1 cellular context compared by ENCODE assay signal in genomic region chr1:65687435-65688214, GRCh38.
A peak's percentile ranks its signal among the peaks of the same experiment; 100 is the strongest.
TF ChIP-seq lines count a peak whose summit lies in the region.

No MANE protein-coding gene starts in this region.

TF ChIP-seq in HepG2, 621 proteins besides CTCF, POLR2A, EP300 and RAD21 (continued from another document and continues in another):
- no peak for TF ChIP-seq ZNF576 (CRISPR knock-in tag; IDR thresholded peaks at IDR 0.05)
- no peak for TF ChIP-seq SP4 (CRISPR knock-in tag; IDR thresholded peaks at IDR 0.05)
- no peak for TF ChIP-seq MZF1 (CRISPR knock-in tag; IDR thresholded peaks at IDR 0.05; ENCODE audit: borderline replicate concordance)
- TF ChIP-seq STAT5B (CRISPR knock-in tag; IDR thresholded peaks at IDR 0.05) = no peak
- no peak for TF ChIP-seq PAX8 (CRISPR knock-in tag; IDR thresholded peaks at IDR 0.05; ENCODE audit: borderline replicate concordance)
- no peak for TF ChIP-seq DNMT1 (CRISPR knock-in tag; IDR thresholded peaks at IDR 0.05)
- no peak for TF ChIP-seq YY1 (IDR thresholded peaks at IDR 0.05; ENCODE audit: insufficient read depth, insufficient replicate concordance, low read depth, low read length)
- TF ChIP-seq ZSCAN21 (CRISPR knock-in tag; IDR thresholded peaks at IDR 0.05; ENCODE audit: borderline replicate concordance) = no peak
- TF ChIP-seq ZNF567 (CRISPR knock-in tag; IDR thresholded peaks at IDR 0.05; ENCODE audit: borderline replicate concordance) = no peak
- no peak for TF ChIP-seq DR1 (CRISPR knock-in tag; IDR thresholded peaks at IDR 0.05)
- no peak for TF ChIP-seq MTF1 (CRISPR knock-in tag; IDR thresholded peaks at IDR 0.05)
- TF ChIP-seq GTF3A (CRISPR knock-in tag; conservative IDR thresholded peaks at IDR 0.05) = no peak
- no peak for TF ChIP-seq ZNF382 (CRISPR knock-in tag; IDR thresholded peaks at IDR 0.05; ENCODE audit: borderline replicate concordance)
- no peak for TF ChIP-seq ZBTB1 (CRISPR knock-in tag; IDR thresholded peaks at IDR 0.05; ENCODE audit: borderline replicate concordance)
- TF ChIP-seq NFYC (CRISPR knock-in tag; IDR thresholded peaks at IDR 0.05) = no peak
- no peak for TF ChIP-seq POLR2AphosphoS5 (IDR thresholded peaks at IDR 0.05; ENCODE audit: low read depth, low read length)
- no peak for TF ChIP-seq GLMP (CRISPR knock-in tag; IDR thresholded peaks at IDR 0.05; ENCODE audit: borderline replicate concordance)
- peak; percentile 96 for TF ChIP-seq BCL6 (CRISPR knock-in tag; IDR thresholded peaks at IDR 0.05)
- TF ChIP-seq ZNF678 (CRISPR knock-in tag; IDR thresholded peaks at IDR 0.05) = no peak
- TF ChIP-seq MTA1 (CRISPR knock-in tag; IDR thresholded peaks at IDR 0.05; ENCODE audit: borderline replicate concordance) = no peak
- peak; percentile 49; the same call in 1 of the 2 replicates for TF ChIP-seq BORCS8-MEF2B (CRISPR knock-in tag; IDR thresholded peaks at IDR 0.05)
- no peak for TF ChIP-seq GABPA (IDR thresholded peaks at IDR 0.05; ENCODE audit: low read depth, low read length)
- peak; percentile 48; the same call in 1 of the 2 replicates for TF ChIP-seq GABPA (CRISPR knock-in tag; IDR thresholded peaks at IDR 0.05; ENCODE audit: low read depth)
- peak; percentile 96 for TF ChIP-seq SOX13 (IDR thresholded peaks at IDR 0.05)
- peak in 1 of 2 experiments; percentile 99; a peak in 2 of 4 replicates for TF ChIP-seq SOX13 (CRISPR knock-in tag; conservative IDR thresholded peaks at IDR 0.05 in 1 of 2, IDR thresholded peaks at IDR 0.05 in 1 of 2)
- TF ChIP-seq KDM4B (CRISPR knock-in tag; IDR thresholded peaks at IDR 0.05) = no peak
- no peak for TF ChIP-seq ZNF354B (CRISPR knock-in tag; IDR thresholded peaks at IDR 0.05)
- no peak for TF ChIP-seq KLF11 (CRISPR knock-in tag; IDR thresholded peaks at IDR 0.05)
- TF ChIP-seq GATA4 (IDR thresholded peaks at IDR 0.05; ENCODE audit: borderline replicate concordance, low read depth) = peak; percentile 94
- no peak for TF ChIP-seq ZUFSP (CRISPR knock-in tag; IDR thresholded peaks at IDR 0.05; ENCODE audit: borderline replicate concordance)
- no peak for TF ChIP-seq DRAP1 (CRISPR knock-in tag; IDR thresholded peaks at IDR 0.05)
- TF ChIP-seq MED13 (CRISPR knock-in tag; IDR thresholded peaks at IDR 0.05) = no peak
- no peak for TF ChIP-seq MTERF4 (CRISPR knock-in tag; IDR thresholded peaks at IDR 0.05)
- TF ChIP-seq HOXD1 (CRISPR knock-in tag; IDR thresholded peaks at IDR 0.05) = no peak; the same call in 1 of the 2 replicates
- TF ChIP-seq ZNF644 (CRISPR knock-in tag; IDR thresholded peaks at IDR 0.05; ENCODE audit: low read depth) = no peak
- no peak for TF ChIP-seq KDM5B (CRISPR knock-in tag; IDR thresholded peaks at IDR 0.05; ENCODE audit: borderline replicate concordance)
- TF ChIP-seq MTA3 (CRISPR knock-in tag; IDR thresholded peaks at IDR 0.05) = no peak
- TF ChIP-seq ZFP90 (CRISPR knock-in tag; IDR thresholded peaks at IDR 0.05; ENCODE audit: borderline replicate concordance) = no peak
- TF ChIP-seq ZFP62 (CRISPR knock-in tag; IDR thresholded peaks at IDR 0.05) = no peak
- TF ChIP-seq FOSL2 (CRISPR knock-in tag; IDR thresholded peaks at IDR 0.05) = peak; percentile 46; the same call in 1 of the 2 replicates
- peak; percentile 28; the same call in 1 of the 2 replicates for TF ChIP-seq MIER3 (CRISPR knock-in tag; IDR thresholded peaks at IDR 0.05; ENCODE audit: borderline replicate concordance)
- no peak for TF ChIP-seq ZNF749 (CRISPR knock-in tag; IDR thresholded peaks at IDR 0.05; ENCODE audit: borderline replicate concordance)
- TF ChIP-seq MNT (IDR thresholded peaks at IDR 0.05) = no peak
- no peak for TF ChIP-seq TBX3 (IDR thresholded peaks at IDR 0.05; ENCODE audit: borderline replicate concordance)
- no peak for TF ChIP-seq ZHX2 (IDR thresholded peaks at IDR 0.05; ENCODE audit: low read depth)
- no peak for TF ChIP-seq ZHX2 (CRISPR knock-in tag; IDR thresholded peaks at IDR 0.05; ENCODE audit: borderline replicate concordance)
- TF ChIP-seq ZBTB42 (CRISPR knock-in tag; IDR thresholded peaks at IDR 0.05) = no peak
- no peak for TF ChIP-seq TOE1 (CRISPR knock-in tag; IDR thresholded peaks at IDR 0.05)
- TF ChIP-seq ZNF33B (CRISPR knock-in tag; IDR thresholded peaks at IDR 0.05) = no peak
- no peak for TF ChIP-seq DPF2 (CRISPR knock-in tag; IDR thresholded peaks at IDR 0.05; ENCODE audit: borderline replicate concordance, low read depth)
- TF ChIP-seq ZNF646 (CRISPR knock-in tag; IDR thresholded peaks at IDR 0.05) = no peak
- TF ChIP-seq FOXM1 (CRISPR knock-in tag; IDR thresholded peaks at IDR 0.05) = no peak
